Comparison of ENCODE assay signal across 1 cellular context in genomic region chr16:9116141-9116540, GRCh38.
TF ChIP-seq lines count a peak whose summit lies in the region.

No MANE protein-coding gene starts in this region.

TF ChIP-seq in HepG2, 621 proteins besides CTCF, POLR2A, EP300 and RAD21:
- TF ChIP-seq HNF4A (CRISPR knock-in tag; IDR thresholded peaks at IDR 0.05): no peak
- TF ChIP-seq, protein P1, sequence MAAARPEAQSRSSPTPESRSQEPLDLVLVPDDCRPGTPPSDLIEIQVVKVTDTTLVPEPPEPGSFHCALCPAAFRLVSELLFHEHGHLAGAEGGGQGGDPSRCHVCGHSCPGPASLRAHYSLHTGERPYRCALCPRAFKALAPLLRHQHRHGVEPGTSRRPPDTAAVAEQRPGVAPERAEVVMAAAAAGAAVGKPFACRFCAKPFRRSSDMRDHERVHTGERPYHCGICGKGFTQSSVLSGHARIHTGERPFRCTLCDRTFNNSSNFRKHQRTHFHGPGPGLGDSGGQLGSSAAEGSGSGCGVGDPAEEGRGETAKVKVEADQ (CRISPR knock-in tag; IDR thresholded peaks at IDR 0.05; ENCODE audit: borderline replicate concordance): peak; percentile 79; the same call in 1 of the 2 replicates
- TF ChIP-seq CCDC6 (CRISPR knock-in tag; IDR thresholded peaks at IDR 0.05): no peak
TF ChIP-seq in HepG2: peak in this region for 1.
